ENCODE assay signal across 16 cellular contexts in genomic region chr2:123696799-123697410, GRCh38.
DNase-seq lines count a peak whose midpoint lies in the region; FAIRE-seq and TF ChIP-seq lines count a peak whose summit lies in the region.
"Had no signal": no experiment of that assay in that cellular context is flagged by ENCODE, and none has a peak within 500 bp of the region (broad histone marks: within the 10 kb centered on the region; RNA-seq: fewer than 3 reads in every experiment).

No MANE protein-coding gene starts in this region.

- no peaks in the 10 kb centered on the region for H3K36me3 ChIP-seq in SK-N-SH (replicated peaks in 1 of 2; ENCODE audit: control insufficient read depth in 1 of 2, insufficient read depth in 2 of 2, low read length in 1 of 2)
- no peaks in the 10 kb centered on the region for H3K36me3 ChIP-seq in bronchial epithelial cell (ENCODE audit: control insufficient read depth, insufficient read depth, low read length)
- H3K36me3 ChIP-seq in osteoblast (ENCODE audit: insufficient read depth, low read length) = no peaks in the 10 kb centered on the region
- H3K36me3 ChIP-seq: BLaER1 treated with 17β-estradiol and CSF1 and Interleukin-3, amounts not matched to agents 10 nM and 100 nM; HAP-1 had no signal

- no peak overlapping the region for H3K4me2 ChIP-seq in SK-N-SH
- no peak overlapping the region for H3K4me2 ChIP-seq in osteoblast (ENCODE audit: insufficient read depth, low read length)
- H3K4me2 ChIP-seq: BLaER1 treated with 17β-estradiol and CSF1 and Interleukin-3, amounts not matched to agents 10 nM and 100 nM had no signal

- peak; percentile 18 for FAIRE-seq in bronchial epithelial cell (lab: Jason Lieb, UNC)
- FAIRE-seq: HTR-8/SVneo had no signal

- DNase-seq in HUDEP-2 (lab: John Stamatoyannopoulos, UW; ENCODE audit: unreplicated experiment in 76 of 76) = peak in 40 of 76 experiments; percentile 1 to 86 (median 46)
- DNase-seq in SK-N-SH = peak; percentile 52
- DNase-seq in bronchial epithelial cell (ENCODE audit: low read depth) = no peak
- DNase-seq in osteoblast (ENCODE audit: insufficient read length, low spot score, missing footprints) = peak; percentile 19
- no peak for DNase-seq in globus pallidus (ENCODE audit: low spot score)
- no peak for DNase-seq in cerebellar nuclear complex (lab: John Stamatoyannopoulos, UW)
- no peak for DNase-seq in CD1c-positive myeloid dendritic cell (ENCODE audit: extremely low spot score)
- DNase-seq: DND-41, NCI-H1105 treated with DMSO at 0.1 percent for 48 hours, NCI-H1694, NCI-H2081 treated with DMSO at 0.1 percent for 48 hours, NCI-H2227 treated with DMSO at 0.1 percent for 48 hours, NCI-H524 had no signal

- H3F3A ChIP-seq in SK-N-SH (replicated peaks; ENCODE audit: insufficient read depth) = no peaks in the 10 kb centered on the region

- peaks cover 0 to 7% of the 10 kb centered on the region in 2 experiments; a peak in 2 of 4 replicates for H3K4me1 ChIP-seq in SK-N-SH (ENCODE audit: control insufficient read depth in 1 of 2, insufficient read depth in 2 of 2, low read depth in 1 of 2, low read length in 1 of 2)
- H3K4me1 ChIP-seq in osteoblast (ENCODE audit: insufficient read depth, low read length) = no peaks in the 10 kb centered on the region
- H3K4me1 ChIP-seq: HAP-1 had no signal

- H3K27ac ChIP-seq in SK-N-SH (ENCODE audit: low read depth in 2 of 2, low read length in 1 of 2) (peak overlapping the region in 1 of 2 experiments; percentile 22; a peak in 1 of 4 replicates), osteoblast (ENCODE audit: low read depth, low read length) (no peak overlapping the region)
- H3K27ac ChIP-seq: BLaER1 treated with 17β-estradiol and CSF1 and Interleukin-3, amounts not matched to agents 10 nM and 100 nM had no signal

- POLR2A ChIA-PET in SK-N-SH (lab: Yijun Ruan, JAX) = no interaction called here

- no peaks in the 10 kb centered on the region for H3K27me3 ChIP-seq in SK-N-SH (ENCODE audit: insufficient read depth)
- H3K27me3 ChIP-seq in bronchial epithelial cell (ENCODE audit: control insufficient read depth, insufficient read depth, low read length) = no peaks in the 10 kb centered on the region
- no peaks in the 10 kb centered on the region for H3K27me3 ChIP-seq in osteoblast (ENCODE audit: insufficient read depth, low read length)
- H3K27me3 ChIP-seq: BLaER1 treated with 17β-estradiol and CSF1 and Interleukin-3, amounts not matched to agents 10 nM and 100 nM had no signal

- peak in 1 of 2 experiments; percentile 72; a peak in 2 of 4 replicates for TF ChIP-seq EP300 in SK-N-SH (IDR thresholded peaks at IDR 0.05; ENCODE audit: borderline replicate concordance in 1 of 2, low read depth in 1 of 2, low read length in 1 of 2)

- no peak overlapping the region for H2AFZ ChIP-seq in SK-N-SH (ENCODE audit: low read depth)
- H2AFZ ChIP-seq in osteoblast (ENCODE audit: low read length) = no peak overlapping the region

- TF ChIP-seq CTCF in SK-N-SH (IDR thresholded peaks at IDR 0.05) = no peak
- no peak for TF ChIP-seq CTCF in bronchial epithelial cell (IDR thresholded peaks at IDR 0.05; ENCODE audit: insufficient read depth, low read length, severe bottlenecking)
- TF ChIP-seq CTCF in osteoblast (IDR thresholded peaks at IDR 0.05; ENCODE audit: extremely low read depth, low read depth, low read length) = no peak

- no peak; the same call in 1 of the 2 replicates for TF ChIP-seq RAD21 in SK-N-SH (IDR thresholded peaks at IDR 0.05; ENCODE audit: low read length)

- no peak overlapping the region for H3K9ac ChIP-seq in SK-N-SH
- H3K9ac ChIP-seq: BLaER1 treated with 17β-estradiol and CSF1 and Interleukin-3, amounts not matched to agents 10 nM and 100 nM had no signal

- H3K9me3 ChIP-seq in SK-N-SH = no peaks in the 10 kb centered on the region
- H3K9me3 ChIP-seq in osteoblast (ENCODE audit: low read depth, low read length) = peaks cover 2% of the 10 kb centered on the region
- H3K9me3 ChIP-seq: BLaER1 treated with 17β-estradiol and CSF1 and Interleukin-3, amounts not matched to agents 10 nM and 100 nM; HAP-1 had no signal

- H3K4me3 ChIP-seq in SK-N-SH (ENCODE audit: low read depth in 2 of 2, low read length in 1 of 2) (no peak overlapping the region), bronchial epithelial cell (ENCODE audit: low read depth, low read length) (no peak overlapping the region), osteoblast (ENCODE audit: insufficient read depth, low read length) (no peak overlapping the region)
- H3K4me3 ChIP-seq: BLaER1 treated with 17β-estradiol and CSF1 and Interleukin-3, amounts not matched to agents 10 nM and 100 nM; HAP-1 had no signal

- CTCF ChIA-PET in SK-N-SH (lab: Yijun Ruan, JAX) = no interaction called here

- H3K79me2 ChIP-seq in SK-N-SH (ENCODE audit: insufficient read depth) (no peaks in the 10 kb centered on the region), osteoblast (ENCODE audit: insufficient read depth, low read length) (no peaks in the 10 kb centered on the region)

- H3K9me2 ChIP-seq in SK-N-SH = no peaks in the 10 kb centered on the region

- H4K20me1 ChIP-seq in SK-N-SH (ENCODE audit: insufficient read depth) = no peaks in the 10 kb centered on the region
- H4K20me1 ChIP-seq in osteoblast (ENCODE audit: insufficient read depth, low read length) = no peaks in the 10 kb centered on the region
- H4K20me1 ChIP-seq: BLaER1 treated with 17β-estradiol and CSF1 and Interleukin-3, amounts not matched to agents 10 nM and 100 nM had no signal

TF ChIP-seq in SK-N-SH, 30 proteins besides CTCF, POLR2A, EP300 and RAD21:
- TF ChIP-seq FOXM1 (IDR thresholded peaks at IDR 0.05; ENCODE audit: low read depth) (no peak), GATA2 (CRISPR knock-in tag; IDR thresholded peaks at IDR 0.05) (peak; percentile 84), TAF1 (IDR thresholded peaks at IDR 0.05; ENCODE audit: borderline replicate concordance, low read depth, low read length) (no peak), FOXJ3 (CRISPR knock-in tag; IDR thresholded peaks at IDR 0.05) (no peak), TCF12 (IDR thresholded peaks at IDR 0.05) (0 out of 2 replicates have a peak, but pooled peaks have one; percentile 12), RXRA (IDR thresholded peaks at IDR 0.05; ENCODE audit: borderline replicate concordance, low read depth) (no peak), RCOR1 (IDR thresholded peaks at IDR 0.05; ENCODE audit: low read length) (peak; percentile 51; the same call in 1 of the 2 replicates), MAX (IDR thresholded peaks at IDR 0.05; ENCODE audit: low read depth) (no peak), TEAD4 (IDR thresholded peaks at IDR 0.05; ENCODE audit: borderline replicate concordance, insufficient read depth) (no peak), PBX3 (IDR thresholded peaks at IDR 0.05) (no peak), SIN3A (IDR thresholded peaks at IDR 0.05; ENCODE audit: borderline replicate concordance, low read depth, low read length) (no peak)

Comparison
In these comparisons a context has a peak if more than half of its experiments do, and no peak if none do; other contexts are left out.
1. DNase-seq: peak in HUDEP-2 (40 of 76), SK-N-SH (single experiment) and osteoblast (single experiment); none in bronchial epithelial cell (single experiment), globus pallidus (single experiment), cerebellar nuclear complex (0 of 2) and CD1c-positive myeloid dendritic cell (single experiment).